In the genomic region with DNA sequence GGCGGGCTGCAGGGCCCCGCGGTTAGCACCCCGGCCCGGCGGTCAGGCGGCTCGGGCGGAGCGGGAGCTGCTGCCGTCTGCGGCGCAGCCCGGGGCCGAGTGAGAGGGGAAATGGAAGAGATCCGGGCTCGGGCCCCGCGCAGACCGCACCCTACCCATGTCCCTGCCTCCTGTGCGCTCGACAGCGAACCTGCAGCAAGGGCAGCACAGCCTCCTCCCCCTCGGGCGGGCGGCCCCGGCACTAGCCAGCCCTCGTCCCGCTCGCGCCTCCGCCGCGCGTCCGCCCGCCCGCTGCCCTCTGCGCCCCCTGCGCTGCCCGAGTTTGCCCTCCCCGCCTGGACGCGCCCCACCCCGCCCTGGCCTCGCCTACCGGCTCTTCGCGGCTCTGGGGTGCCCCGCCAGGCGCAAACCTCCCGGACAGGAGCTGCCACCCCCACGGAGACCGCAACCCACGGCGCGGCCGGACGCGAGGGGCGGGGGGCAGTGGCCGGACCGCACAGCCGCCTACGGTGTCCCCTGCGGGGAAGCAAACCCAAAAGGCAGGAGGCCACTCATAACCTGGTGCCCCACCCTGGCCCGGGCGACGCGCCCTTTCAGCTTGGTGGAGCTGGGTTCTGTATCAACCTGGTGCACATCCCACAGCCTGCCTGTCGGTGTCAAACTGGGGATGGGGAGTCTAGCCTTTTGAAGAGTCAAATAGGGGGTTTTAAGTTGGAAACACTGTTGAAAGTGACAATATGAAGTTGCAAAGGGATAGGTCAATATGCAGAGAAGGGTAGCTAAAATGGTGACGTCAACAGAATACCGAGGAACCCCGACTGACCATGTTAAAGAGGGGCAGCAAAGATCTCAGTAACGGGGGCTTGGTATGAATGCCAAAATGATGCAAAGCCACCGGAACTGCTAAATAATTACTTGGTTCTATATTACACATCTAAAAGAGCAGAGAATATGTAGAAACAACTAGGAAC, we compare ENCODE assay signal across 9 cellular contexts. TPM values are rescaled to one million over a fixed set of nuclear protein-coding genes. Genes with fewer than 3 reads are reported as not detected.
DNase-seq lines count a peak whose midpoint lies in the region; ATAC-seq and TF ChIP-seq lines count a peak whose summit lies in the region.
"Had no signal": no experiment of that assay in that cellular context is flagged by ENCODE, and none has a peak within 500 bp of the region (broad histone marks: within the 10 kb centered on the region; RNA-seq: fewer than 3 reads in every experiment).

A gene (minus strand): TSS at position 101 of the 971 bp plus-strand sequence. CDS start 454 bp downstream, outside the sequence.

- H3K27ac Mint-ChIP-seq in CD14-positive monocyte (no peak within 1 kb of the TSS), naive B cell (peak within 1 kb of the TSS in 2 of 6 donors; percentile 21 to 94)

- DNase-seq in CD14-positive monocyte (ENCODE audit: low spot score), result no peak
- no peak for DNase-seq in choroid plexus epithelial cell (ENCODE audit: low read depth)
- no peak for DNase-seq in naive B cell
- DNase-seq: SW 1271 had no signal

- H3K9me3 ChIP-seq in HUES6 (ENCODE audit: control insufficient read depth, insufficient read depth, low read depth, low read length), result no peaks in the 10 kb centered on the region

- peaks cover 0 to 31% (median 4%) of the 10 kb centered on the region in 7 donors for H3K9me3 Mint-ChIP-seq in CD14-positive monocyte
- peaks cover 0 to 2% (median 0%) of the 10 kb centered on the region in 7 donors for H3K9me3 Mint-ChIP-seq in naive B cell

- no peaks in the 10 kb centered on the region for H3K36me3 ChIP-seq in HUES6 (ENCODE audit: control insufficient read depth, insufficient read depth, low read length)

- H3K27me3 Mint-ChIP-seq in CD14-positive monocyte (ENCODE audit: low read depth in 3 of 3) (peaks cover 78 to 90% (median 80%) of the 10 kb centered on the region in 3 donors), naive B cell (peaks cover 54 to 80% (median 63%) of the 10 kb centered on the region in 3 donors)

- H3K4me1 Mint-ChIP-seq in CD14-positive monocyte (peaks cover 17% of the 10 kb centered on the region), naive B cell (peaks cover 16 to 29% (median 21%) of the 10 kb centered on the region in 3 donors)

- peaks cover 29% of the 10 kb centered on the region for H3K4me1 ChIP-seq in HUES6 (ENCODE audit: control insufficient read depth, insufficient read depth, low read length)

- H3K36me3 Mint-ChIP-seq in CD14-positive monocyte, result peaks cover 0 to 7% of the 10 kb centered on the region in 2 donors
- H3K36me3 Mint-ChIP-seq in naive B cell, result peaks cover 0 to 3% of the 10 kb centered on the region in 2 donors

- intact Hi-C loops in CD14-positive monocyte (cut with micrococcal nuclease), result no loop called here

- ATAC-seq in naive B cell (ENCODE audit: low read depth in 2 of 2) (peak in 1 of 2 donors; percentile 15), GM18498 (IDR thresholded peaks at IDR 0.05; ENCODE audit: unreplicated experiment) (no peak), HG03139 (IDR thresholded peaks at IDR 0.05; ENCODE audit: unreplicated experiment) (no peak), HG02678 (IDR thresholded peaks at IDR 0.05; ENCODE audit: unreplicated experiment) (no peak), HG03045 (IDR thresholded peaks at IDR 0.05; ENCODE audit: unreplicated experiment) (no peak)

- peaks cover 96% of the 10 kb centered on the region for H3K27me3 ChIP-seq in HUES6 (ENCODE audit: control insufficient read depth, insufficient read depth, low read length)

- H3K9ac ChIP-seq in HUES6 (ENCODE audit: low read length), result no peak within 1 kb of the TSS

- TF ChIP-seq CTCF in CD14-positive monocyte (IDR thresholded peaks at IDR 0.05) (no peak), choroid plexus epithelial cell (conservative IDR thresholded peaks at IDR 0.05; ENCODE audit: low read depth, low read length) (no peak)

- H3K4me3 ChIP-seq in HUES6 (ENCODE audit: low read depth, low read length) (peak within 1 kb of the TSS; percentile 52), choroid plexus epithelial cell (ENCODE audit: low read depth, low read length) (peak within 1 kb of the TSS; percentile 14)

- no peak within 1 kb of the TSS for H3K27ac ChIP-seq in HUES6 (ENCODE audit: low read depth, low read length)

- H3K4me3 Mint-ChIP-seq in CD14-positive monocyte (peak within 1 kb of the TSS; percentile 47 to 81), naive B cell (peak within 1 kb of the TSS; percentile 9 to 77 (median 70))

RNA-seq across cellular contexts. Expression of the gene that starts here (rescaled TPM):
- polyA plus RNA-seq in CD14-positive monocyte (not detected), naive B cell (ENCODE audit: low read depth in 6 of 6) (not detected)
